In genomic region chr3:135503429-135504083, GRCh38 we compare ENCODE assay signal across 8 cellular contexts.
DNase-seq lines count a peak whose midpoint lies in the region; ATAC-seq and TF ChIP-seq lines count a peak whose summit lies in the region.

No MANE protein-coding gene starts in this region.

- ATAC-seq in HG03159 (IDR thresholded peaks at IDR 0.05; ENCODE audit: unreplicated experiment): peak; percentile 81

- intact Hi-C loops in posterior cingulate gyrus (cut with DNase I): loop anchor here (2.0 to 5.0 kb wide), 2 partner anchors 707 to 901 kb away; no protein-coding TSS in a partner anchor

- in situ Hi-C loops in GM13977 (cut with MboI; ENCODE audit: low pct_unique_long_range_greater_than_20kb, low sequenced_read_pairs, unreplicated experiment): loop anchor here (25.0 kb wide), 1 partner anchor 716 kb away; the partner anchor contains the start of gene EPHB1

- TF ChIP-seq CTCF in GM13977 (IDR thresholded peaks at IDR 0.05; ENCODE audit: extremely low read depth, insufficient read depth, missing control alignments): peak; percentile 65

- peak; percentile 88 for DNase-seq in AG20443 (ENCODE audit: low spot score)
- peak; percentile 53 for DNase-seq in GM13977 (ENCODE audit: low spot score)
- peak; percentile 65 for DNase-seq in NCI-H2171 (lab: John Stamatoyannopoulos, UW)
- DNase-seq in activated CD4-positive, alpha-beta T cell treated with anti-CD3 and anti-CD28 coated beads, Interleukin-2, amount 50 U/mL, for 48 hours: peak; percentile 34 to 46
- peak; percentile 44 for DNase-seq in glomerular visceral epithelial cell (ENCODE audit: extremely low spot score)
- DNase-seq in posterior cingulate gyrus: peak; percentile 45 to 97 (median 85)
- DNase-seq in stimulated activated naive CD4-positive, alpha-beta T cell (lab: John Stamatoyannopoulos, UW): no peak

Comparison
In these comparisons a context has a peak if more than half of its experiments do, and no peak if none do; other contexts are left out.
1. DNase-seq: peak in AG20443 (single experiment), GM13977 (single experiment), NCI-H2171 (single experiment), activated CD4-positive, alpha-beta T cell treated with anti-CD3 and anti-CD28 coated beads, Interleukin-2, amount 50 U/mL, for 48 hours (2 of 2), glomerular visceral epithelial cell (single experiment) and posterior cingulate gyrus (10 of 10); none in stimulated activated naive CD4-positive, alpha-beta T cell (0 of 6).